Comparison of ENCODE assay signal across 24 cellular contexts in the genomic region with DNA sequence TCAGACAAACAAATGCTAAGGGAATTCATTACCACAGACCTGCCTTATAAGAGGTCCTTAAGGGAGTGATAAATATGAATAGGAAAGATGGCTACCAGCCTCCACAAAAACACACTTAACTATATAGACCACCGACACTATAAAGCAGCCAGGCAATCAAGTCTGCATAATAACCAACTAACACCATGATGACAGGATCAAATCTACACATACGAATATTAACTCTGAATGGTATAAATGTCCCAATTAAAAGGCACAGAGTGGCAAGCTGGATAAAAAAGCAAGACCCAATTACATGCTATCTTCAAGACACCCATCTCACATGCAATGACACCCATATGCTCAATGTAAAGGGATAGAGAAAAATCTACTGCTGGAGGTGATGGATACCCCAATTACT.
"Had no signal": no experiment of that assay in that cellular context is flagged by ENCODE, and none has a peak within 500 bp of the region (broad histone marks: within the 10 kb centered on the region; RNA-seq: fewer than 3 reads in every experiment).

No MANE protein-coding gene starts in this region.

- H3K27ac ChIP-seq: stomach, suprapubic skin, testis, thoracic aorta, thyroid gland, tibial artery, tibial nerve, transverse colon, upper lobe of left lung, upper lobe of right lung, uterus, vagina had no signal

- H3K4me3 ChIP-seq: stomach, suprapubic skin, testis, thoracic aorta, thyroid gland, tibial artery, tibial nerve, transverse colon, upper lobe of left lung, upper lobe of right lung, uterus, vagina had no signal

- H3K4me1 ChIP-seq: stomach, suprapubic skin, testis, tibial artery, tibial nerve, transverse colon, upper lobe of left lung, upper lobe of right lung, uterus, vagina had no signal

- DNase-seq: stimulated activated CD4-positive, alpha-beta T cell treated with anti-CD3 and anti-CD28 coated beads, Interleukin-2, amount 100 ng/mL, for 48 hours; stimulated activated CD4-positive, alpha-beta T cell treated with anti-CD3 and anti-CD28 coated beads, Interleukin-4, amount 100 ng/mL, for 1 hour; stimulated activated CD4-positive, alpha-beta T cell treated with anti-CD3 and anti-CD28 coated beads, Interleukin-4, amount 100 ng/mL, for 24 hours; stimulated activated CD4-positive, alpha-beta T cell treated with anti-CD3 and anti-CD28 coated beads, Interleukin-4, amount 100 ng/mL, for 4 hours; stimulated activated CD8-positive, alpha-beta memory T cell treated with anti-CD3 and anti-CD28 coated beads, Interleukin-4, amount 100 ng/mL, for 48 hours; stimulated activated naive B cell treated with anti-CD40 and anti-IgM and Interleukin-4, amounts not matched to agents 10 μg/mL and 1 μg/mL and 100 μg/mL, for 72 hours; stimulated activated naive CD4-positive, alpha-beta T cell; stimulated activated naive CD4-positive, alpha-beta T cell treated with Interleukin-2 at 50 U/mL for 16 hours; stimulated activated naive CD8-positive, alpha-beta T cell treated with anti-CD3 and anti-CD28 coated beads, Interleukin-15, amount 100 ng/mL, for 72 hours; stimulated activated naive CD8-positive, alpha-beta T cell treated with anti-CD3 and anti-CD28 coated beads, Interleukin-15, Interleukin-2, amounts not matched to agents 100 U/mL and 50 U/mL, for 24 hours; stomach; substantia nigra; testis; thyroid gland; tibial artery; transverse colon; trophoblast cell; upper lobe of left lung; upper lobe of right lung; uterus had no signal

- H3K36me3 ChIP-seq: suprapubic skin, thoracic aorta, thyroid gland, transverse colon, upper lobe of left lung, upper lobe of right lung, uterus, vagina had no signal

- H3K9me3 ChIP-seq: suprapubic skin, testis, thoracic aorta, thyroid gland, transverse colon, upper lobe of left lung, upper lobe of right lung, uterus had no signal

- H3K27me3 ChIP-seq: stomach, suprapubic skin, testis, thyroid gland, tibial artery, tibial nerve, transverse colon, upper lobe of left lung, upper lobe of right lung, uterus, vagina had no signal
